16 cellular contexts compared by ENCODE assay signal in genomic region chr15:62617741-62618140, GRCh38.
DNase-seq lines count a peak whose midpoint lies in the region; ATAC-seq and TF ChIP-seq lines count a peak whose summit lies in the region.
"Had no signal": no experiment of that assay in that cellular context is flagged by ENCODE, and none has a peak within 500 bp of the region (broad histone marks: within the 10 kb centered on the region; RNA-seq: fewer than 3 reads in every experiment).

No MANE protein-coding gene starts in this region.

- no peaks in the 10 kb centered on the region for H3K27me3 ChIP-seq in skeletal muscle satellite cell (ENCODE audit: control insufficient read depth, insufficient read depth, low read length)
- H3K27me3 ChIP-seq: MG63 had no signal

- DNase-seq in EL (peak; percentile 30), M059J (ENCODE audit: low read depth) (peak; percentile 31), fibroblast of mammary gland (ENCODE audit: low read depth) (peak; percentile 24), NCI-H1417 treated with DMSO at 0.1 percent for 48 hours (lab: John Stamatoyannopoulos, UW) (no peak), endothelial cell (ENCODE audit: low spot score) (no peak), NCI-H524 (lab: John Stamatoyannopoulos, UW) (no peak)
- DNase-seq: C1 segment of cervical spinal cord, H9, NCI-H1105 treated with DMSO at 0.1 percent for 48 hours, NCI-H1930, NCI-H69, SHP77 treated with DMSO at 0.1 percent for 48 hours had no signal

- no peaks in the 10 kb centered on the region for H3K36me3 ChIP-seq in skeletal muscle satellite cell (ENCODE audit: insufficient read depth, low read length)
- H3K36me3 ChIP-seq: MG63 had no signal

- H3K4me1 Mint-ChIP-seq in endothelial cell (ENCODE audit: unreplicated experiment) = no peaks in the 10 kb centered on the region

- H3K27ac Mint-ChIP-seq in endothelial cell (ENCODE audit: unreplicated experiment) = no peak overlapping the region

- H3K4me1 ChIP-seq in skeletal muscle satellite cell (ENCODE audit: control insufficient read depth, insufficient read depth, low read length) = peaks cover 30% of the 10 kb centered on the region

- no peak overlapping the region for H3K4me3 ChIP-seq in fibroblast of mammary gland (ENCODE audit: control insufficient read depth, low read depth, low read length)
- H3K4me3 ChIP-seq in skeletal muscle satellite cell (ENCODE audit: low read length) = no peak overlapping the region
- H3K4me3 ChIP-seq: A549, MG63 had no signal

- no peaks in the 10 kb centered on the region for H3K9me3 ChIP-seq in skeletal muscle satellite cell (replicated peaks; ENCODE audit: low read length)
- H3K9me3 ChIP-seq: A549, MG63 had no signal

- no peak overlapping the region for H3K9ac ChIP-seq in skeletal muscle satellite cell (ENCODE audit: low read depth, low read length)

- H3K9me3 Mint-ChIP-seq in endothelial cell (ENCODE audit: unreplicated experiment) = no peaks in the 10 kb centered on the region
- H3K9me3 Mint-ChIP-seq: H9 had no signal

- ATAC-seq in HG03159 (IDR thresholded peaks at IDR 0.05; ENCODE audit: unreplicated experiment) = no peak

- peak overlapping the region; percentile 22 for H3K4me2 ChIP-seq in skeletal muscle satellite cell (ENCODE audit: low read length)

- no peak overlapping the region for H3K4me3 Mint-ChIP-seq in endothelial cell (ENCODE audit: unreplicated experiment)
- H3K4me3 Mint-ChIP-seq: H9 had no signal

- peaks cover 2% of the 10 kb centered on the region for H3K27me3 Mint-ChIP-seq in endothelial cell (ENCODE audit: unreplicated experiment)

- TF ChIP-seq CTCF in fibroblast of mammary gland (conservative IDR thresholded peaks at IDR 0.05; ENCODE audit: control insufficient read depth, insufficient read depth, low read depth, low read length) (no peak), endothelial cell (IDR thresholded peaks at IDR 0.05; ENCODE audit: unreplicated experiment) (no peak)

- H3K36me3 Mint-ChIP-seq in endothelial cell (ENCODE audit: low read depth, unreplicated experiment) = no peaks in the 10 kb centered on the region

Comparison
In these comparisons a context has a peak if more than half of its experiments do, and no peak if none do; other contexts are left out.
1. DNase-seq: peak in EL (single experiment), M059J (single experiment) and fibroblast of mammary gland (single experiment); none in NCI-H1417 treated with DMSO at 0.1 percent for 48 hours (single experiment), endothelial cell (single experiment) and NCI-H524 (0 of 2).